1 cellular context compared by ENCODE assay signal in genomic region chr17:68029512-68030215, GRCh38.
TF ChIP-seq lines count a peak whose summit lies in the region.

No MANE protein-coding gene starts in this region.

TF ChIP-seq in HepG2, 621 proteins besides CTCF, POLR2A, EP300 and RAD21 (continued from another document and continues in another):
- TF ChIP-seq ZSCAN5A (CRISPR knock-in tag; IDR thresholded peaks at IDR 0.05; ENCODE audit: borderline replicate concordance) (peak; percentile 59; the same call in 1 of the 2 replicates), YEATS2 (CRISPR knock-in tag; IDR thresholded peaks at IDR 0.05; ENCODE audit: borderline replicate concordance) (peak; percentile 58; the same call in 1 of the 2 replicates), ZNF782 (CRISPR knock-in tag; IDR thresholded peaks at IDR 0.05; ENCODE audit: borderline replicate concordance) (peak; percentile 81; the same call in 1 of the 2 replicates), CAMTA2 (CRISPR knock-in tag; IDR thresholded peaks at IDR 0.05; ENCODE audit: borderline replicate concordance) (no peak), PLSCR1 (CRISPR knock-in tag; IDR thresholded peaks at IDR 0.05; ENCODE audit: borderline replicate concordance) (no peak), MTERF4 (CRISPR knock-in tag; IDR thresholded peaks at IDR 0.05) (no peak), ZNF546 (CRISPR knock-in tag; conservative IDR thresholded peaks at IDR 0.05) (no peak), ZBTB20 (CRISPR knock-in tag; IDR thresholded peaks at IDR 0.05; ENCODE audit: borderline replicate concordance, low read depth) (peak; percentile 82; the same call in 1 of the 2 replicates), NCOA2 (CRISPR knock-in tag; IDR thresholded peaks at IDR 0.05) (peak; percentile 83), BHLHE40 (IDR thresholded peaks at IDR 0.05; ENCODE audit: low read length) (peak; percentile 72), MIER2 (CRISPR knock-in tag; IDR thresholded peaks at IDR 0.05) (peak; percentile 42; the same call in 1 of the 2 replicates), CEBPB (IDR thresholded peaks at IDR 0.05; ENCODE audit: borderline replicate concordance, low read depth, low read length) (peak; percentile 67; the same call in 1 of the 2 replicates), SALL1 (CRISPR knock-in tag; IDR thresholded peaks at IDR 0.05) (peak; percentile 97), ZNF605 (CRISPR knock-in tag; IDR thresholded peaks at IDR 0.05) (0 out of 2 replicates have a peak, but pooled peaks have one; percentile 52), GMEB1 (CRISPR knock-in tag; IDR thresholded peaks at IDR 0.05; ENCODE audit: borderline replicate concordance) (peak; percentile 20; the same call in 1 of the 2 replicates), NR2F6 (IDR thresholded peaks at IDR 0.05) (peak; percentile 89), NR2F6 (CRISPR knock-in tag; IDR thresholded peaks at IDR 0.05) (peak; percentile 95), ZBTB10 (CRISPR knock-in tag; IDR thresholded peaks at IDR 0.05; ENCODE audit: borderline replicate concordance) (no peak), U2AF2 (IDR thresholded peaks at IDR 0.05; ENCODE audit: low read depth, low read length) (no peak), HOMEZ (CRISPR knock-in tag; IDR thresholded peaks at IDR 0.05; ENCODE audit: low read depth) (peak; percentile 95), ELF1 (CRISPR knock-in tag; IDR thresholded peaks at IDR 0.05) (peak; percentile 57; the same call in 1 of the 2 replicates), ZNF160 (CRISPR knock-in tag; IDR thresholded peaks at IDR 0.05) (no peak), ZNF792 (CRISPR knock-in tag; IDR thresholded peaks at IDR 0.05) (peak; percentile 83; the same call in 1 of the 2 replicates), GABPA (IDR thresholded peaks at IDR 0.05; ENCODE audit: low read depth, low read length) (no peak), GABPA (CRISPR knock-in tag; IDR thresholded peaks at IDR 0.05; ENCODE audit: low read depth) (peak; percentile 38; the same call in 1 of the 2 replicates), ZNF609 (CRISPR knock-in tag; IDR thresholded peaks at IDR 0.05; ENCODE audit: borderline replicate concordance) (peak; percentile 96), DNMT3B (CRISPR knock-in tag; conservative IDR thresholded peaks at IDR 0.05) (0 out of 2 replicates have a peak, but pooled peaks have one; percentile 76), ZNF574 (CRISPR knock-in tag; IDR thresholded peaks at IDR 0.05) (peak; percentile 73), ATF2 (CRISPR knock-in tag; IDR thresholded peaks at IDR 0.05) (0 out of 2 replicates have a peak, but pooled peaks have one; percentile 64), TMF1 (CRISPR knock-in tag; IDR thresholded peaks at IDR 0.05; ENCODE audit: low read depth) (0 out of 2 replicates have a peak, but pooled peaks have one; percentile 41), ZFP90 (CRISPR knock-in tag; IDR thresholded peaks at IDR 0.05; ENCODE audit: borderline replicate concordance) (no peak; the same call in 1 of the 2 replicates), CEBPG (CRISPR knock-in tag; IDR thresholded peaks at IDR 0.05) (peak; percentile 82), FOXJ3 (CRISPR knock-in tag; IDR thresholded peaks at IDR 0.05; ENCODE audit: borderline replicate concordance) (0 out of 2 replicates have a peak, but pooled peaks have one; percentile 14), RAD51 (IDR thresholded peaks at IDR 0.05; ENCODE audit: borderline replicate concordance) (no peak), ZNF383 (CRISPR knock-in tag; IDR thresholded peaks at IDR 0.05; ENCODE audit: borderline replicate concordance) (0 out of 2 replicates have a peak, but pooled peaks have one; percentile 13), TBP (CRISPR knock-in tag; IDR thresholded peaks at IDR 0.05) (no peak)
